ENCODE assay signal across 7 cellular contexts in the genomic region with DNA sequence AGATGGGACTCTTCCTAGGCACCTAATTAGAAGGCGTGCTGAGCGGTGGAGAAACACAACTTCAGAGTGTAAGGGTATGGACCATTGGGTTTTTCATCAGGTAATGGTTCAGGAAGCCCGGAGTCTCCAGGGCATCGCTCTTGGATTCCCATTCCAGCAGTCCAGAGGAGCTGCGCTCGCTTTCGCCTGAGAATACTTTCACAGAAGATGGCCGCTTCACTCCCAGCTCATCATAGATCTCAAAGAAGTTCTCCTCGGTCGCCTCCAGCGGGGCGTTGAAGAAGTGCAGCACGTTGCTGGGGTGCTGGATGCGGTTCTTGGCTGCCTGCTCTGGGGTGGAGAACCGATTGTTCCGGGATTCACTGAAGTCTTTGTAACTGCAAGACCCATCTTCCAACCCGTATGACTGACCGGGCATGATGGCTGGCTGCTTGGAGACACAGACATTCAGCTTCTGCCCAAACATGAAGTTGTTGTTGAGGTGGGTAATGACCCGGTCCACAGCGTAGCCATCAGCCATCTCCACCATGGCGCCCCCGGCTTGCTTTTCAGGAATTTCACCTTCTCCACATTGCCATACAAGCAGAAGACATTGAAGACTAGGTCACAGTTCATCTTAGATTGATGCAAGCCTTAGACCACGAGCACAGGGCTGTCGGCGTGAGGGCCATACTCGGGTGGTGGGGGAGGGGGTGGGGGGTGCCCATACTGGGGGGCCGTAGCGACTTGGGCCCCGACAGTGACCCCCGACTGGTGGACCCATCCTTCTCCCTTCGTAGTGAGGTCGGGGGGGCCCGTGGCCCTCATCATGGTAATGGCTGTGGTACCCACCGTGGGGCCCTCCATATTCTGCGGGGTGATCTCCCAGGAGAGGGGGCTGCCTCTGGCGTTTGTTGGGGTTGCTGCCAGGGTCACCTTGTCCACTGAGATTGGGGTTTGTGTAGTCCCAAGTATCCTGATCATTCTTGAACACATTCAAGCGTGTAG. TPM values are rescaled to one million over a fixed set of nuclear protein-coding genes. Genes with fewer than 3 reads are reported as not detected.
DNase-seq lines count a peak whose midpoint lies in the region; ATAC-seq, FAIRE-seq and TF ChIP-seq lines count a peak whose summit lies in the region.
"Not testable (repeated sequence)": the region's sequence is repeated elsewhere in the genome, so short reads cannot be mapped to it uniquely, and the experiment has no call there.

No MANE protein-coding gene starts in this region.

- H3K14ac ChIP-seq in H9 (ENCODE audit: insufficient read depth, low read length); trophoblast cell (ENCODE audit: low read length): not testable (repeated sequence)

- no CpG with 5 or more reads among the region's 37 CpGs for WGBS in H9 (ENCODE audit: extremely low coverage, insufficient read length, low lambda C conversion rate)
- 53% methylated on average over 21 of the region's 37 CpGs for WGBS in HepG2 (ENCODE audit: low lambda C conversion rate)
- WGBS in trophoblast cell (ENCODE audit: extremely low coverage, insufficient coverage, insufficient read length), result no CpG with 5 or more reads among the region's 37 CpGs

- in situ Hi-C loops in HepG2 (cut with HindIII; ENCODE audit: extremely low pct_ligation_motif_present, low pct_unique_long_range_greater_than_20kb), result not testable (repeated sequence)

- CTCF ChIA-PET in HepG2 (lab: Yijun Ruan, JAX; ENCODE audit: low intra/inter-chr PET ratio, low total read pairs), result not testable (repeated sequence)

- not testable (repeated sequence) for TF ChIP-seq RAD21 in HepG2 (CRISPR knock-in tag; IDR thresholded peaks at IDR 0.05)

- not testable (repeated sequence) for H2BK120ac ChIP-seq in H9 (ENCODE audit: low read depth, low read length, poor library complexity, severe bottlenecking); trophoblast cell (ENCODE audit: insufficient read depth, low read length, poor library complexity)

- not testable (repeated sequence) for H3K18ac ChIP-seq in H9 (ENCODE audit: insufficient read length, low read depth, low read length); trophoblast cell (ENCODE audit: low read length)

- peaks cover 4 to 10% of the 10 kb centered on the region in 2 experiments; a peak in 4 of 5 replicates for H3K9me3 Mint-ChIP-seq in H9

- POLR2A ChIA-PET in HepG2 (lab: Yijun Ruan, JAX), result not testable (repeated sequence)

- TF ChIP-seq CTCF in H9 (conservative IDR thresholded peaks at IDR 0.05); HepG2 (CRISPR knock-in tag; IDR thresholded peaks at IDR 0.05): not testable (repeated sequence)

- H2BK15ac ChIP-seq in H9 (ENCODE audit: low read depth, low read length), result not testable (repeated sequence)

- not testable (repeated sequence) for H3K4me3 Mint-ChIP-seq in H9

- peak; percentile 33 for ATAC-seq in esophagus mucosa
- ATAC-seq in HepG2, result peak; percentile 80

- not testable (repeated sequence) for H2AK5ac ChIP-seq in H9 (ENCODE audit: insufficient read length, low read length); trophoblast cell (ENCODE audit: low read length)

- not testable (repeated sequence) for H4K20me1 ChIP-seq in H9 (ENCODE audit: control insufficient read depth, insufficient read depth, insufficient read length); HepG2 (ENCODE audit: insufficient read depth, low read length)

- H3K79me2 ChIP-seq in H9 (ENCODE audit: insufficient read depth, low read length); HepG2 (ENCODE audit: insufficient read depth, low read length); trophoblast cell (ENCODE audit: control insufficient read depth, insufficient read depth, low read length, poor library complexity): not testable (repeated sequence)

- H3K4ac ChIP-seq in H9 (ENCODE audit: low read depth, low read length); trophoblast cell (ENCODE audit: low read depth, low read length): not testable (repeated sequence)

- H2BK12ac ChIP-seq in H9 (ENCODE audit: insufficient read length, low read depth, low read length); trophoblast cell (ENCODE audit: low read length): not testable (repeated sequence)

- H3T11ph ChIP-seq in H9 (ENCODE audit: low read length), result not testable (repeated sequence)

- not testable (repeated sequence) for H4K12ac ChIP-seq in trophoblast cell (ENCODE audit: low read depth, low read length)

- DNase-seq in H9, result peak; percentile 45
- peak; percentile 26 for DNase-seq in NCI-H146 treated with DMSO at 0.1 percent for 48 hours (lab: John Stamatoyannopoulos, UW; ENCODE audit: unreplicated experiment)
- DNase-seq in NT2/D1 (ENCODE audit: low read depth, low spot score), result not testable (repeated sequence)
- DNase-seq in SK-N-DZ (ENCODE audit: low spot score), result peak; percentile 71
- DNase-seq in HepG2 (ENCODE audit: low spot score), result peak; percentile 10
- DNase-seq in trophoblast cell, result peak; percentile 41 to 42

- peaks cover 73% of the 10 kb centered on the region for H3K27me3 Mint-ChIP-seq in H9 (ENCODE audit: low read depth)

- H4K5ac ChIP-seq in H9 (ENCODE audit: insufficient read length, low read depth, low read length), result not testable (repeated sequence)

- not testable (repeated sequence) for H3K79me1 ChIP-seq in H9 (ENCODE audit: insufficient read depth, low read depth, low read length, poor library complexity, severe bottlenecking); trophoblast cell (ENCODE audit: low read length)

- not testable (repeated sequence) for H3K27ac ChIP-seq in H9 (ENCODE audit: insufficient read length, low read depth, low read length); HepG2 (ENCODE audit: extremely low read length, insufficient read depth, low read length); trophoblast cell (ENCODE audit: low read depth, low read length)

- intact Hi-C loops in HepG2 (cut with micrococcal nuclease; ENCODE audit: unreplicated experiment), result not testable (repeated sequence)

- not testable (repeated sequence) for H2BK20ac ChIP-seq in H9 (ENCODE audit: low read depth, low read length, poor library complexity, severe bottlenecking)

- H3K36me3 Mint-ChIP-seq in H9 (ENCODE audit: insufficient read depth in 1 of 3, low read depth in 3 of 3), result not testable (repeated sequence)

- H3K9me3 ChIP-seq in H9 (ENCODE audit: control insufficient read depth, low read depth, low read length); NT2/D1 (ENCODE audit: insufficient read depth, low read length); HepG2 (ENCODE audit: low read length); trophoblast cell (ENCODE audit: insufficient read depth, low read depth, low read length): not testable (repeated sequence)

- H2AFZ ChIP-seq in H9 (ENCODE audit: low read length), result peak overlapping the region; percentile 22
- not testable (repeated sequence) for H2AFZ ChIP-seq in HepG2 (ENCODE audit: low read length); trophoblast cell (ENCODE audit: insufficient read depth, low read length, poor library complexity)

- H3K4me3 ChIP-seq in NT2/D1 (ENCODE audit: insufficient read length, low read depth), result peak overlapping the region; percentile 45
- not testable (repeated sequence) for H3K4me3 ChIP-seq in HepG2 (replicated peaks in 1 of 3; ENCODE audit: insufficient read depth in 1 of 3, low read depth in 2 of 3, low read length in 3 of 3); trophoblast cell (ENCODE audit: low read depth, low read length)

- not testable (repeated sequence) for H3K27me3 ChIP-seq in H9 (ENCODE audit: insufficient read depth, low read length); HepG2 (ENCODE audit: control insufficient read depth in 1 of 2, insufficient read depth in 2 of 2, low read length in 2 of 2)
- H3K27me3 ChIP-seq in NT2/D1 (ENCODE audit: insufficient read depth, insufficient read length) (peaks cover 30% of the 10 kb centered on the region), trophoblast cell (ENCODE audit: insufficient read depth, low read length) (peaks cover 17% of the 10 kb centered on the region)

- H4K91ac ChIP-seq in H9 (ENCODE audit: insufficient read length, low read depth, low read length); trophoblast cell (ENCODE audit: low read depth, low read length): not testable (repeated sequence)

- not testable (repeated sequence) for H3K23me2 ChIP-seq in H9 (ENCODE audit: insufficient read length, low read depth, low read length, poor library complexity, severe bottlenecking)

- not testable (repeated sequence) for H3K4me1 ChIP-seq in H9 (ENCODE audit: insufficient read depth, low read length); NT2/D1 (ENCODE audit: insufficient read depth, insufficient read length); HepG2 (ENCODE audit: insufficient read depth, low read length); trophoblast cell (ENCODE audit: control insufficient read depth in 1 of 2, insufficient read depth in 2 of 2, low read length in 2 of 2)

- not testable (repeated sequence) for H3K23ac ChIP-seq in H9 (ENCODE audit: insufficient read length, low read depth, low read length); trophoblast cell (ENCODE audit: low read length)

- not testable (repeated sequence) for H4K8ac ChIP-seq in H9 (replicated peaks; ENCODE audit: insufficient read length, low read depth, low read length); trophoblast cell (ENCODE audit: low read depth, low read length)

- FAIRE-seq in HepG2 (lab: Jason Lieb, UNC), result peak; percentile 37

- not testable (repeated sequence) for H3K36me3 ChIP-seq in NT2/D1 (ENCODE audit: insufficient read depth, insufficient read length, low read length); HepG2 (replicated peaks in 1 of 2; ENCODE audit: control insufficient read depth in 1 of 2, insufficient read depth in 2 of 2, low read length in 2 of 2); trophoblast cell (ENCODE audit: control insufficient read depth in 1 of 2, insufficient read depth in 2 of 2, low read length in 2 of 2)

- H3K56ac ChIP-seq in H9 (ENCODE audit: insufficient read length, low read depth, low read length), result not testable (repeated sequence)

- H3K27ac Mint-ChIP-seq in H9, result not testable (repeated sequence)

- not testable (repeated sequence) for BruUV-seq in HepG2 (replicated peaks; lab: Mats Ljungman, UMichigan)

- not testable (repeated sequence) for H2BK5ac ChIP-seq in H9 (ENCODE audit: insufficient read length, low read length); trophoblast cell (ENCODE audit: low read depth, low read length, poor library complexity)

- not testable (repeated sequence) for TF ChIP-seq EP300 in HepG2 (IDR thresholded peaks at IDR 0.05; ENCODE audit: low read depth in 2 of 2, low read length in 2 of 2); HepG2 (CRISPR knock-in tag; IDR thresholded peaks at IDR 0.05; ENCODE audit: borderline replicate concordance)

- not testable (repeated sequence) for TF ChIP-seq POLR2A in HepG2 (IDR thresholded peaks at IDR 0.05; ENCODE audit: insufficient read depth in 1 of 2, low read depth in 2 of 2, low read length in 2 of 2)

- peaks cover 6 to 11% of the 10 kb centered on the region in 2 experiments for H3K4me1 Mint-ChIP-seq in H9

- H3K4me2 ChIP-seq in H9 (ENCODE audit: insufficient read depth, insufficient read length, low read length); HepG2 (ENCODE audit: low read depth, low read length); trophoblast cell (ENCODE audit: low read length): not testable (repeated sequence)

- not testable (repeated sequence) for H3K9ac ChIP-seq in H9 (ENCODE audit: extremely low read depth, insufficient read length, low read length); HepG2 (ENCODE audit: insufficient read depth, low read depth, low read length); trophoblast cell (ENCODE audit: low read length)
- H3K9ac ChIP-seq in NT2/D1 (ENCODE audit: insufficient read length, low read depth), result peak overlapping the region; percentile 74

RNA-seq across cellular contexts. Expression of gene GOLGA8A, which starts 51.7 kb away (rescaled TPM):
- 56.3 and 58.8 TPM in 2 replicates for total RNA-seq in H9 (2021)
- 32.7 and 46.6 TPM in 2 replicates for polyA plus RNA-seq in SK-N-DZ (2014; cell fraction: cytosol; rRNA removed)
- 468 and 593 TPM in 2 replicates for polyA plus RNA-seq in SK-N-DZ (2014; cell fraction: nucleus; rRNA removed)
- total RNA-seq in esophagus mucosa, result 10.6 TPM
- 1.6 and 17.1 TPM in 2 replicates for total RNA-seq in HepG2 (2016; rRNA removed; fragmentation: Illumina TruSeq; extraction: Trizol)
- total RNA-seq in HepG2 (2016; cell fraction: cytosol; rRNA removed; fragmentation: Illumina TruSeq; extraction: Trizol; ENCODE audit: low read depth), result 3.1 and 4.3 TPM in 2 replicates
- total RNA-seq in HepG2 (2016; cell fraction: insoluble cytoplasmic fraction; rRNA removed; fragmentation: Illumina TruSeq; extraction: Trizol), result 2.1 and 14.5 TPM in 2 replicates
- 1.4 and 1.5 TPM in 2 replicates for total RNA-seq in HepG2 (2016; cell fraction: membrane; rRNA removed; fragmentation: Illumina TruSeq; extraction: Trizol)
- 25.3 and 27.2 TPM in 2 replicates for total RNA-seq in HepG2 (2016; cell fraction: nucleus; rRNA removed; fragmentation: Illumina TruSeq; extraction: Trizol)
- polyA plus RNA-seq in HepG2 (2011; rRNA removed), result 43.7 and 47.8 TPM in 2 replicates
- polyA plus RNA-seq in HepG2 (2011; cell fraction: cytosol; rRNA removed), result 2.5 and 3.4 TPM in 2 replicates
- 253 and 302 TPM in 2 replicates for polyA plus RNA-seq in HepG2 (2011; cell fraction: nucleus; rRNA removed)
- 59.0 and 63.8 TPM in 2 replicates for polyA plus RNA-seq in HepG2 (2012)
- polyA plus RNA-seq in HepG2 (2016; cell fraction: cytosol; fragmentation: Illumina TruSeq; extraction: Trizol; ENCODE audit: low read depth), result 0.15 and 0.26 TPM in 2 replicates
- 1.8 and 2.0 TPM in 2 replicates for polyA plus RNA-seq in HepG2 (2016; cell fraction: insoluble cytoplasmic fraction; fragmentation: Illumina TruSeq; extraction: Trizol; ENCODE audit: low read depth)
- polyA plus RNA-seq in HepG2 (2016; cell fraction: membrane; fragmentation: Illumina TruSeq; extraction: Trizol; ENCODE audit: low read depth), result 0.35 and 0.44 TPM in 2 replicates
- 158 and 176 TPM in 2 replicates for polyA plus RNA-seq in HepG2 (2016; cell fraction: nucleus; fragmentation: Illumina TruSeq; extraction: Trizol; ENCODE audit: insufficient read depth, low read depth)
- polyA minus RNA-seq in HepG2 (2011; rRNA and poly(A)+ RNA removed; ENCODE audit: low replicate concordance), result 5.2 and 7.9 TPM in 2 replicates
- 2.3 and 2.6 TPM in 2 replicates for polyA minus RNA-seq in HepG2 (2011; cell fraction: cytosol; rRNA and poly(A)+ RNA removed)
- 58.6 and 68.8 TPM in 2 replicates for polyA minus RNA-seq in HepG2 (2011; cell fraction: nucleus; rRNA and poly(A)+ RNA removed)
- polyA plus RNA-seq in trophoblast cell (2013), result 9.7 and 10.0 TPM in 2 replicates
